ENCODE assay signal across 1 cellular context in the genomic region with DNA sequence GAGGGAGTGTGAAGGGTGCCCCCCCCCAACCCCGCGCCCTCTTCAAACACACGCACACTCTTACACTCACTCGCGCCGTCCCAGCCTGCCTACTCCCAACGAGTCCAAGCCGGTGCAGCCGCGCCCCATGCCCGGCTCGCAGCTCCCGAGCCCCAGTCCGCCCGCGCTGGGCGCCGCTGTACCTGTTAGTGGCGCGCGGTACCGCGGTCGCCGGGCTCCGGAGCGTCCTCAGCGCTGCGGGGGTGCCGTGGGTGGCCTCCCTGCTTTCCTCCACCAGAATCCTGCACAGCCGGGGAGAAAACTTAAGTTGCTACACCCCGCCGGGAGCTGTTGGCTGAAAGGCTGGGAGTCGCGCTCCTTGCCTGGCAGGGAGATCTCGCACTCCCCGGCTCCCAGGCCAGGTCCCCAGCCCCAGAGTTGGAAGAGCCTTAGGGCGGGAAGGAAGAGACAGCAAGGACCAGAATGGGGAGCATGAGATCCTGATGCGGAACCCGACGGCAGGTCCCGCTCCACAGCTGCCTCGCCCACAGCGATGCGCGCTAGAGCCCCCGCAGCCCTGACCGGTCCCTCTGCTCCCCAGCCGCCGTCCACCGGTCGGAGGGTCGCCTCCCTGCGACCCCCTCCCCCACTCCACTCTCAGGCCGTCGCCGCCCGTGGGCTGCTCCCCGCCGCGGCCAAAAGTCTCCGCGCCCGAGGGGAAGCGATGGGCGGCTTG.
TF ChIP-seq lines count a peak whose summit lies in the region.

No MANE protein-coding gene starts in this region.

TF ChIP-seq in GM12878, 131 proteins besides CTCF, POLR2A, EP300 and RAD21 (continued from another document):
- TF ChIP-seq CEBPB (IDR thresholded peaks at IDR 0.05; ENCODE audit: borderline replicate concordance in 1 of 2, low read depth in 2 of 2, low read length in 2 of 2) = no peak
- TF ChIP-seq, protein P1, sequence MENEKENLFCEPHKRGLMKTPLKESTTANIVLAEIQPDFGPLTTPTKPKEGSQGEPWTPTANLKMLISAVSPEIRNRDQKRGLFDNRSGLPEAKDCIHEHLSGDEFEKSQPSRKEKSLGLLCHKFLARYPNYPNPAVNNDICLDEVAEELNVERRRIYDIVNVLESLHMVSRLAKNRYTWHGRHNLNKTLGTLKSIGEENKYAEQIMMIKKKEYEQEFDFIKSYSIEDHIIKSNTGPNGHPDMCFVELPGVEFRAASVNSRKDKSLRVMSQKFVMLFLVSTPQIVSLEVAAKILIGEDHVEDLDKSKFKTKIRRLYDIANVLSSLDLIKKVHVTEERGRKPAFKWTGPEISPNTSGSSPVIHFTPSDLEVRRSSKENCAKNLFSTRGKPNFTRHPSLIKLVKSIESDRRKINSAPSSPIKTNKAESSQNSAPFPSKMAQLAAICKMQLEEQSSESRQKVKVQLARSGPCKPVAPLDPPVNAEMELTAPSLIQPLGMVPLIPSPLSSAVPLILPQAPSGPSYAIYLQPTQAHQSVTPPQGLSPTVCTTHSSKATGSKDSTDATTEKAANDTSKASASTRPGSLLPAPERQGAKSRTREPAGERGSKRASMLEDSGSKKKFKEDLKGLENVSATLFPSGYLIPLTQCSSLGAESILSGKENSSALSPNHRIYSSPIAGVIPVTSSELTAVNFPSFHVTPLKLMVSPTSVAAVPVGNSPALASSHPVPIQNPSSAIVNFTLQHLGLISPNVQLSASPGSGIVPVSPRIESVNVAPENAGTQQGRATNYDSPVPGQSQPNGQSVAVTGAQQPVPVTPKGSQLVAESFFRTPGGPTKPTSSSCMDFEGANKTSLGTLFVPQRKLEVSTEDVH (IDR thresholded peaks at IDR 0.05; ENCODE audit: low read depth, partially characterized antibody) = no peak
- no peak for TF ChIP-seq NFXL1 (IDR thresholded peaks at IDR 0.05; ENCODE audit: borderline replicate concordance)
- TF ChIP-seq SUZ12 (IDR thresholded peaks at IDR 0.05; ENCODE audit: unreplicated experiment) = peak; percentile 94
- 0 out of 2 replicates have a peak, but pooled peaks have one; percentile 24 for TF ChIP-seq EZH2 (IDR thresholded peaks at IDR 0.05; ENCODE audit: borderline replicate concordance, control insufficient read depth, low read depth, low read length)
